9 cellular contexts compared by ENCODE assay signal in genomic region chr7:55409474-55410225, GRCh38. TPM values are rescaled to one million over a fixed set of nuclear protein-coding genes. Genes with fewer than 3 reads are reported as not detected.
DNase-seq lines count a peak whose midpoint lies in the region; ATAC-seq and TF ChIP-seq lines count a peak whose summit lies in the region.
"Had no signal": no experiment of that assay in that cellular context is flagged by ENCODE, and none has a peak within 500 bp of the region (broad histone marks: within the 10 kb centered on the region; RNA-seq: fewer than 3 reads in every experiment).

No MANE protein-coding gene starts in this region.

- no peaks in the 10 kb centered on the region for H3K27me3 Mint-ChIP-seq in activated T-cell treated with anti-CD3 and anti-CD28 coated beads, Interleukin-2, amount 50 U/mL, for 4 hours (ENCODE audit: low read depth)

- DNase-seq in EH (ENCODE audit: low read depth) (peak; percentile 21), HCT116 (ENCODE audit: low read depth, low spot score) (no peak), NCI-H345 (lab: John Stamatoyannopoulos, UW) (peak; percentile 76), kidney tubule cell (ENCODE audit: low spot score) (peak; percentile 79), NOMO-1 treated with DMSO at 0.1 percent for 48 hours (lab: John Stamatoyannopoulos, UW; ENCODE audit: unreplicated experiment) (no peak)
- no peak for DNase-seq in effector memory CD4-positive, alpha-beta T cell
- no peak for DNase-seq in activated T-cell treated with anti-CD3 and anti-CD28 coated beads, Interleukin-2, amount 50 U/mL, for 4 hours

- no peak overlapping the region for H3K27ac ChIP-seq in HCT116 (ENCODE audit: low read depth, low read length)
- no peak overlapping the region for H3K27ac ChIP-seq in effector memory CD4-positive, alpha-beta T cell (ENCODE audit: insufficient read depth, low read length, poor library complexity, severe bottlenecking)
- H3K27ac ChIP-seq: suprapubic skin had no signal

- H3K9me3 Mint-ChIP-seq in activated T-cell treated with anti-CD3 and anti-CD28 coated beads, Interleukin-2, amount 50 U/mL, for 4 hours = no peaks in the 10 kb centered on the region

- H2AFZ ChIP-seq in HCT116 (ENCODE audit: low read depth, low read length, poor library complexity, severe bottlenecking) = no peak overlapping the region

- CTCF ChIA-PET in HCT116 (lab: Charles Lee) = interaction anchor here (1.3 kb wide), 1 partner anchor 11 kb away, joined by 4 read pairs; no protein-coding TSS in a partner anchor

- intact Hi-C loops in HCT116 (cut with micrococcal nuclease) = no loop called here

- H3K4me1 Mint-ChIP-seq in activated T-cell treated with anti-CD3 and anti-CD28 coated beads, Interleukin-2, amount 50 U/mL, for 4 hours (ENCODE audit: low read depth) = no peaks in the 10 kb centered on the region

- no peak for TF ChIP-seq POLR2A in HCT116 (IDR thresholded peaks at IDR 0.05; ENCODE audit: borderline replicate concordance, extremely low read depth, insufficient read depth, insufficient read length)

- RAD21 ChIA-PET in HCT116 (lab: Charles Lee; ENCODE audit: low non-redundant PET in 1 of 2, low total read pairs in 2 of 2, uncharacterized antibody in 2 of 2, unreplicated experiment in 2 of 2) = no interaction called here

- H3K36me3 Mint-ChIP-seq in activated T-cell treated with anti-CD3 and anti-CD28 coated beads, Interleukin-2, amount 50 U/mL, for 4 hours (ENCODE audit: insufficient read depth) = peaks cover 11% of the 10 kb centered on the region

- POLR2A ChIA-PET in HCT116 (lab: Charles Lee) = no interaction called here

- ATAC-seq in HCT116 = peak; percentile 57; the same call in 1 of the 2 replicates
- no peak for ATAC-seq in GM18517 (IDR thresholded peaks at IDR 0.05; ENCODE audit: unreplicated experiment)
- no peak for ATAC-seq in activated T-cell treated with anti-CD3 and anti-CD28 coated beads, Interleukin-2, amount 50 U/mL, for 4 hours

- H4K20me1 ChIP-seq in HCT116 (ENCODE audit: insufficient read depth) = no peaks in the 10 kb centered on the region

- no peak overlapping the region for H3K9ac ChIP-seq in HCT116 (ENCODE audit: low read length)

- BruUV-seq in HCT116 (replicated peaks; lab: Mats Ljungman, UMichigan) = no TSS peak

- H3K27me3 ChIP-seq in HCT116 (ENCODE audit: insufficient read depth, low read length) = no peaks in the 10 kb centered on the region
- no peaks in the 10 kb centered on the region for H3K27me3 ChIP-seq in effector memory CD4-positive, alpha-beta T cell (replicated peaks; ENCODE audit: control insufficient read depth, insufficient read depth, low read length, poor library complexity, severe bottlenecking)
- H3K27me3 ChIP-seq: suprapubic skin had no signal

- no peaks in the 10 kb centered on the region for H3K9me3 ChIP-seq in HCT116 (ENCODE audit: control insufficient read depth in 1 of 2, insufficient read depth in 1 of 2, low read depth in 1 of 2, low read length in 2 of 2)
- H3K9me3 ChIP-seq in effector memory CD4-positive, alpha-beta T cell (ENCODE audit: control insufficient read depth, low read length) = no peaks in the 10 kb centered on the region
- H3K9me3 ChIP-seq: suprapubic skin had no signal

- H3K79me2 ChIP-seq in HCT116 (ENCODE audit: insufficient read depth, low read length) = no peaks in the 10 kb centered on the region

- no peak for TF ChIP-seq RAD21 in HCT116 (IDR thresholded peaks at IDR 0.05; ENCODE audit: low read depth)

- no peaks in the 10 kb centered on the region for H3K9me2 ChIP-seq in HCT116 (ENCODE audit: insufficient read depth)

- H3K4me2 ChIP-seq in HCT116 (ENCODE audit: low read length) = no peak overlapping the region

- no peaks in the 10 kb centered on the region for H3K36me3 ChIP-seq in HCT116 (ENCODE audit: control insufficient read depth in 1 of 2, insufficient read depth in 2 of 2, low read length in 2 of 2)
- no peaks in the 10 kb centered on the region for H3K36me3 ChIP-seq in effector memory CD4-positive, alpha-beta T cell (ENCODE audit: control insufficient read depth, insufficient read depth, low read length)

- H3K4me3 ChIP-seq in HCT116 (replicated peaks in 1 of 2; ENCODE audit: low read depth in 1 of 2, low read length in 2 of 2) = no peak overlapping the region
- H3K4me3 ChIP-seq in effector memory CD4-positive, alpha-beta T cell (ENCODE audit: insufficient read depth, low read depth, low read length, poor library complexity, severe bottlenecking) = no peak overlapping the region
- H3K4me3 ChIP-seq: suprapubic skin had no signal

- H3K4me3 Mint-ChIP-seq in activated T-cell treated with anti-CD3 and anti-CD28 coated beads, Interleukin-2, amount 50 U/mL, for 4 hours = no peak overlapping the region

- TF ChIP-seq CTCF in HCT116 (IDR thresholded peaks at IDR 0.05 in 2 of 3, conservative IDR thresholded peaks at IDR 0.05 in 1 of 3; ENCODE audit: borderline replicate concordance in 1 of 3, insufficient read depth in 1 of 3, low read depth in 2 of 3, low read length in 2 of 3) = 0 out of 6 replicates have a peak, but pooled peaks of 1 of the 3 experiments have one; percentile 16

- no peaks in the 10 kb centered on the region for H3K4me1 ChIP-seq in HCT116 (ENCODE audit: control insufficient read depth in 1 of 2, insufficient read depth in 2 of 2, low read length in 2 of 2)
- no peaks in the 10 kb centered on the region for H3K4me1 ChIP-seq in effector memory CD4-positive, alpha-beta T cell (ENCODE audit: control insufficient read depth, insufficient read depth, low read length, poor library complexity, severe bottlenecking)
- H3K4me1 ChIP-seq: suprapubic skin had no signal

TF ChIP-seq in HCT116, 20 proteins besides CTCF, POLR2A, EP300 and RAD21:
- TF ChIP-seq CBX3 (IDR thresholded peaks at IDR 0.05; ENCODE audit: low read depth) = no peak
- no peak for TF ChIP-seq MAX (IDR thresholded peaks at IDR 0.05)
- no peak for TF ChIP-seq ZNF274 (IDR thresholded peaks at IDR 0.05; ENCODE audit: low read depth, low read length)
- no peak for TF ChIP-seq SIN3A (IDR thresholded peaks at IDR 0.05; ENCODE audit: low read depth)
- TF ChIP-seq SP1 (IDR thresholded peaks at IDR 0.05; ENCODE audit: low read depth) = no peak
- no peak for TF ChIP-seq ATF3 (IDR thresholded peaks at IDR 0.05)
- TF ChIP-seq TCF7L2 (IDR thresholded peaks at IDR 0.05; ENCODE audit: borderline replicate concordance, extremely low read depth, insufficient read depth, insufficient read length) = no peak
- no peak for TF ChIP-seq ZFX (IDR thresholded peaks at IDR 0.05)
- no peak for TF ChIP-seq FOSL1 (IDR thresholded peaks at IDR 0.05; ENCODE audit: low read depth)
- no peak for TF ChIP-seq ZBTB33 (IDR thresholded peaks at IDR 0.05; ENCODE audit: extremely low read depth, insufficient replicate concordance, low read length)
- TF ChIP-seq CEBPB (IDR thresholded peaks at IDR 0.05; ENCODE audit: low read depth) = no peak
- TF ChIP-seq POLR2AphosphoS5 (IDR thresholded peaks at IDR 0.05; ENCODE audit: low read depth, low read length) = no peak

RNA-seq across cellular contexts. Expression of gene LANCL2, which starts 44.5 kb away (rescaled TPM):
- 10.0 TPM for total RNA-seq in HCT116 (2021; ENCODE audit: unreplicated experiment)
- 13.7 and 17.4 TPM in 2 replicates for polyA plus RNA-seq in HCT116 (2012)
- 10 to 100 TPM; 23.3 to 26.4 (median 25.7) TPM for total RNA-seq in activated T-cell treated with anti-CD3 and anti-CD28 coated beads, Interleukin-2, amount 50 U/mL, for 4 hours

Comparison
In these comparisons a context has a peak if more than half of its experiments do, and no peak if none do; other contexts are left out.
1. DNase-seq: peak in EH (single experiment), NCI-H345 (single experiment) and kidney tubule cell (single experiment); none in HCT116 (single experiment), NOMO-1 treated with DMSO at 0.1 percent for 48 hours (single experiment), effector memory CD4-positive, alpha-beta T cell (0 of 3) and activated T-cell treated with anti-CD3 and anti-CD28 coated beads, Interleukin-2, amount 50 U/mL, for 4 hours (single experiment).